19 cellular contexts compared by ENCODE assay signal in the genomic region with DNA sequence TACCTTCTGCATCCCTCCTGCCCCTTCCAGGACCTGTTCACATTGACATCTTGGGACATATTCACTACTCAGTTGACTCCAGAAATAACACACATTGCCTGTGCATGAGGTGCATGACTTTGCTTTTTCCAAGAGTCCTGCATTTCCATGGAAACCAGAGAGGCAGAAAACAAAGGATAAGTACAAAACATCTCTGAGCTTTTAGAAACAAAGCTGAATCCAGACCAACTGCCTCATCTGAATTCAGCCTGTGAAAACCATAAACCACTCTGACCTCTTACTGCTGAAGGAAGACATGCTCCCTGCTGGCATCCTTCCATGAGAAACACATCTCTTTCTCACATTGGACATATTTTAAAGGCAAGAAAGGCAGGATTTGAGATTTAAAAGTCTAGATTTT.
DNase-seq lines count a peak whose midpoint lies in the region; ATAC-seq, FAIRE-seq and TF ChIP-seq lines count a peak whose summit lies in the region.
"Had no signal": no experiment of that assay in that cellular context is flagged by ENCODE, and none has a peak within 500 bp of the region (broad histone marks: within the 10 kb centered on the region; RNA-seq: fewer than 3 reads in every experiment).

No MANE protein-coding gene starts in this region.

- H3K27ac ChIP-seq in mesodermal cell (ENCODE audit: low read depth, low read length, severe bottlenecking), result peak overlapping the region; percentile 55
- H3K27ac ChIP-seq: 22Rv1 had no signal

- no peak overlapping the region for H3K4me3 ChIP-seq in mesodermal cell (ENCODE audit: extremely low read depth, insufficient read depth, low read length, poor library complexity, severe bottlenecking)

- no peaks in the 10 kb centered on the region for H3K36me3 ChIP-seq in mesodermal cell (ENCODE audit: control insufficient read depth, insufficient read depth, low read length)

- no peaks in the 10 kb centered on the region for H3K9me3 ChIP-seq in mesodermal cell (ENCODE audit: control insufficient read depth, low read length)

- no peak for FAIRE-seq in H54 (lab: Jason Lieb, UNC)

- no peak for TF ChIP-seq POLR2A in H54 (IDR thresholded peaks at IDR 0.05; ENCODE audit: low read depth, low read length)

- no peaks in the 10 kb centered on the region for H3K4me1 ChIP-seq in mesodermal cell (ENCODE audit: control insufficient read depth, insufficient read depth, low read length, poor library complexity, severe bottlenecking)

- DNase-seq in DMS 273 (lab: John Stamatoyannopoulos, UW; ENCODE audit: unreplicated experiment) (peak; percentile 5), DMS 273 treated with DMSO at 0.1 percent for 48 hours (lab: John Stamatoyannopoulos, UW) (no peak), dedifferentiated amniotic fluid mesenchymal stem cell (ENCODE audit: extremely low spot score) (peak; percentile 26), smooth muscle cell of the brain vasculature (ENCODE audit: low read depth, low spot score) (peak; percentile 7), H54 (ENCODE audit: insufficient read length, low spot score) (no peak)
- no peak for DNase-seq in activated CD8-positive, alpha-beta memory T cell treated with anti-CD3 and anti-CD28 coated beads, Interleukin-2, amount 50 U/mL, for 4 hours
- DNase-seq: activated CD4-positive, alpha-beta T cell treated with anti-CD3 and anti-CD28 coated beads, Interleukin-2, amount 10 ng/mL, durations not matched to agents 7 days and 5 days; activated CD8-positive, alpha-beta memory T cell treated with anti-CD3 and anti-CD28 coated beads, Interleukin-2, amount 50 U/mL, for 48 hours; COR-L47; effector memory CD4-positive, alpha-beta T cell; left cardiac atrium; NCI-H69; nephron progenitor cell; OCI-M1; SHP77; stimulated activated CD4-positive, alpha-beta T cell treated with anti-CD3 and anti-CD28 coated beads, Interleukin-12 subunit alpha, Interleukin-12 subunit beta, amount 100 ng/mL, for 4 hours had no signal

- no peak for ATAC-seq in HG02763 (IDR thresholded peaks at IDR 0.05; ENCODE audit: unreplicated experiment)
- ATAC-seq: left cardiac atrium had no signal

Comparison
In these comparisons a context has a peak if more than half of its experiments do, and no peak if none do; other contexts are left out.
1. DNase-seq: peak in DMS 273 (single experiment), dedifferentiated amniotic fluid mesenchymal stem cell (single experiment) and smooth muscle cell of the brain vasculature (single experiment); none in DMS 273 treated with DMSO at 0.1 percent for 48 hours (single experiment), H54 (single experiment) and activated CD8-positive, alpha-beta memory T cell treated with anti-CD3 and anti-CD28 coated beads, Interleukin-2, amount 50 U/mL, for 4 hours (single experiment).